In the genomic region with DNA sequence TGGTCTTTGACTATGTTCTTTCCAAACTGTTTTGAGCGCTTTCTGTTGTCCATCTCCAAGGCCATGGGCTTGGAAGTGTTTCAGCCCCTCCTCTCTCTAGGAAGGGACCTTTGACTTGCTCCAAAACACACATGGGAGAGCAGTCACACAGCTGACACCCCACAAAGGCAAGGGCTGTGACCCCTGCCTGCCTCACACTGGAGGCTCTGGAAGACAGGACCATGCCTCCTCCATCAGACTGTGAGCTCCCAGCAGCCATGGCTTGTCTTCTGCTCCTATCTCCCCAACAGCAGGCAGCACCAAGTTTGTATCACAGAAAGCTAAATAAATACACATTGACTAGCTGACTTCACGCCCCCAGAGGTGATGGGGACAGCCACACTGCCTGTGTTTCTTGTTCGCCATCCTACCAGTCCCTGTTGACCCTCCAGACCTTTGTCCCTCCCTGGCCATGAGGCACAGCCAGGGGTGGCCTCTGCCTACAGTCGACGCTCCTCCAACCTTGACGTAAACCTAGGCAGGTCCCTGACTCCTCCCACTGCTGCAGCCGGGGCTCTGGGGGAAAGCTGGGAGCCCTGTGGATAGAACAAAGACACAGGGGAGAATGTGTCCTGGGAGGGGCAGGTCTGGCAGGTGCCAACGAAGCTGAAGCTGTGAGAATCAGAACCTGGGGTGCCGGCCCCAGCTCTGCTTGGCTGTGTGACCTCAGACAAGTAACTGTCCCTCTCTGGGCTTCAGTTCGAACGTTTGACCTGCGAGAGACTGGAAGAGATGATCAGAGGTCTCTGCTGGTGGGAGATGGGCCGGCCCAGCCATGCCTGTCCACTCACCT, we compare ENCODE assay signal across 31 cellular contexts. TPM values are rescaled to one million over a fixed set of nuclear protein-coding genes. Genes with fewer than 3 reads are reported as not detected.
DNase-seq lines count a peak whose midpoint lies in the region; ATAC-seq lines count a peak whose summit lies in the region.
"Had no signal": no experiment of that assay in that cellular context is flagged by ENCODE, and none has a peak within 500 bp of the region (broad histone marks: within the 10 kb centered on the region; RNA-seq: fewer than 3 reads in every experiment).

No MANE protein-coding gene starts in this region.

- no peaks in the 10 kb centered on the region for H3K27me3 ChIP-seq in H7 (ENCODE audit: control insufficient read depth, insufficient read depth, low read length)
- no peaks in the 10 kb centered on the region for H3K27me3 ChIP-seq in neuronal stem cell (ENCODE audit: control insufficient read depth in 3 of 3, insufficient read depth in 3 of 3, low read depth in 1 of 3, low read length in 3 of 3)
- H3K27me3 ChIP-seq: BLaER1 treated with 17β-estradiol and CSF1 and Interleukin-3, amounts not matched to agents 10 nM and 100 nM had no signal

- H3K27ac ChIP-seq in neuronal stem cell (replicated peaks; ENCODE audit: low read length): no peak overlapping the region
- H3K27ac ChIP-seq: BLaER1 treated with 17β-estradiol and CSF1 and Interleukin-3, amounts not matched to agents 10 nM and 100 nM; RWPE1 had no signal

- no peak overlapping the region for H2BK5ac ChIP-seq in neuronal stem cell (ENCODE audit: low read length)

- H3K23ac ChIP-seq in neuronal stem cell (ENCODE audit: low read depth, low read length, poor library complexity): peak overlapping the region; percentile 61

- H4K91ac ChIP-seq in neuronal stem cell (ENCODE audit: low read depth, low read length, poor library complexity): no peak overlapping the region

- H3K79me1 ChIP-seq in neuronal stem cell (ENCODE audit: low read depth, low read length): no peaks in the 10 kb centered on the region

- H2BK120ac ChIP-seq in neuronal stem cell (ENCODE audit: low read depth, low read length): peak overlapping the region; percentile 5

- no peak overlapping the region for H2AFZ ChIP-seq in neuronal stem cell (ENCODE audit: low read length)

- no peak overlapping the region for H3K4ac ChIP-seq in neuronal stem cell (ENCODE audit: low read length)

- ATAC-seq in HG03108 (IDR thresholded peaks at IDR 0.05; ENCODE audit: unreplicated experiment): no peak
- no peak for ATAC-seq in GM19324 (IDR thresholded peaks at IDR 0.05; ENCODE audit: low FRiP score, unreplicated experiment)
- ATAC-seq: GM12878, Panc1 had no signal

- no peak overlapping the region for H3K4me2 ChIP-seq in neuronal stem cell (ENCODE audit: insufficient read depth, low read length, poor library complexity, severe bottlenecking)
- H3K4me2 ChIP-seq: BLaER1 treated with 17β-estradiol and CSF1 and Interleukin-3, amounts not matched to agents 10 nM and 100 nM had no signal

- DNase-seq in AG08396 (ENCODE audit: low spot score) (peak; percentile 1), H7 (peak; percentile 30), left kidney (ENCODE audit: low read depth, low spot score) (peak; percentile 25), neuronal stem cell (ENCODE audit: low spot score) (no peak), germinal center (ENCODE audit: low spot score) (no peak), islet precursor cell (no peak)
- DNase-seq: AML-193; CD4-positive, alpha-beta memory T cell; COR-L47; DMS79; EL; GDM1; NCI-H1092 treated with DMSO at 0.1 percent for 48 hours; NCI-H1436; NCI-H187; NCI-H2081 treated with DMSO at 0.1 percent for 48 hours; NCI-H2171; NCI-H226; NCI-H510A; NCI-H69; SHP77 had no signal

- H2AK5ac ChIP-seq in neuronal stem cell (ENCODE audit: low read depth, low read length): peak overlapping the region; percentile 30

- peaks cover 0 to 1% of the 10 kb centered on the region in 2 donors for H3K4me1 ChIP-seq in neuronal stem cell (ENCODE audit: control insufficient read depth in 2 of 2, insufficient read depth in 1 of 2, low read depth in 1 of 2, low read length in 2 of 2)

- peak overlapping the region; percentile 59 for H2BK15ac ChIP-seq in neuronal stem cell (ENCODE audit: low read length)

- H3K9me3 ChIP-seq in neuronal stem cell (replicated peaks in 1 of 2; ENCODE audit: control insufficient read depth in 2 of 2, insufficient read depth in 1 of 2, low read depth in 1 of 2, low read length in 2 of 2): no peaks in the 10 kb centered on the region
- H3K9me3 ChIP-seq: BLaER1 treated with 17β-estradiol and CSF1 and Interleukin-3, amounts not matched to agents 10 nM and 100 nM had no signal

- peak overlapping the region; percentile 28 for H3K18ac ChIP-seq in neuronal stem cell (ENCODE audit: low read length)

- no peak overlapping the region for H4K8ac ChIP-seq in neuronal stem cell (ENCODE audit: low read depth, low read length)

- H3K36me3 ChIP-seq in H7 (replicated peaks; ENCODE audit: control insufficient read depth, insufficient read depth, low read length) (no peaks in the 10 kb centered on the region), neuronal stem cell (replicated peaks in 1 of 2; ENCODE audit: control insufficient read depth in 2 of 2, insufficient read depth in 2 of 2, low read length in 2 of 2) (no peaks in the 10 kb centered on the region)
- H3K36me3 ChIP-seq: BLaER1 treated with 17β-estradiol and CSF1 and Interleukin-3, amounts not matched to agents 10 nM and 100 nM had no signal

- H3K4me3 ChIP-seq in H7 (ENCODE audit: insufficient read depth, low read depth, low read length): no peak overlapping the region
- no peak overlapping the region for H3K4me3 ChIP-seq in neuronal stem cell (ENCODE audit: low read length in 2 of 2)
- H3K4me3 ChIP-seq: BLaER1 treated with 17β-estradiol and CSF1 and Interleukin-3, amounts not matched to agents 10 nM and 100 nM; GM12878 had no signal

- H3K9ac ChIP-seq in neuronal stem cell (ENCODE audit: low read depth, low read length, poor library complexity): peak overlapping the region; percentile 32
- H3K9ac ChIP-seq: BLaER1 treated with 17β-estradiol and CSF1 and Interleukin-3, amounts not matched to agents 10 nM and 100 nM had no signal

- WGBS in neuronal stem cell (ENCODE audit: extremely low coverage in 2 of 2, insufficient read length in 2 of 2, insufficient replicate concordance in 1 of 2), 2 donors: no CpG with 5 or more reads among the region's 13 CpGs

- H2BK12ac ChIP-seq in neuronal stem cell (ENCODE audit: low read length): peak overlapping the region; percentile 63

- H3K14ac ChIP-seq in neuronal stem cell (ENCODE audit: low read length): peak overlapping the region; percentile 76

RNA-seq across cellular contexts. Expression of gene PLA2G2F, which starts 4.8 kb away (rescaled TPM):
- total RNA-seq in H7 (2014; rRNA removed; shearing (Covaris generic)): not detected in 2 replicates
- not detected for polyA plus RNA-seq in neuronal stem cell (2013, experiment 1 of 2)
- polyA plus RNA-seq in neuronal stem cell (2013, experiment 2 of 2): not detected
- total RNA-seq: A172; CD4-positive, alpha-beta memory T cell; GM12878; SK-MEL-5 had no signal
- polyA plus RNA-seq: AG04450; CD4-positive, alpha-beta memory T cell; IgD-negative memory B cell had no signal

RNA-seq across cellular contexts. Expression of gene PLA2G2D, which starts 24.6 kb away (rescaled TPM):
- total RNA-seq in H7 (2014; rRNA removed; shearing (Covaris generic)): not detected in 2 replicates
- polyA plus RNA-seq in neuronal stem cell (2013, experiment 1 of 2): not detected
- not detected for polyA plus RNA-seq in neuronal stem cell (2013, experiment 2 of 2)
- total RNA-seq: A172; CD4-positive, alpha-beta memory T cell; SK-MEL-5 had no signal
- polyA plus RNA-seq: AG04450 had no signal

RNA-seq across cellular contexts. Expression of gene UBXN10, which starts 41.9 kb away (rescaled TPM):
- 0.73 and 1.4 TPM in 2 replicates for total RNA-seq in H7 (2014; rRNA removed; shearing (Covaris generic))
- 0.50 TPM for polyA plus RNA-seq in neuronal stem cell (2013, experiment 1 of 2)
- polyA plus RNA-seq in neuronal stem cell (2013, experiment 2 of 2): 0.55 TPM
- total RNA-seq: A172, GM12878 had no signal
- polyA plus RNA-seq: AG04450 had no signal

RNA-seq across cellular contexts. Expression of gene PLA2G2C, which starts 42.4 kb away (rescaled TPM):
- 0.04 TPM in 1 of 2 replicates, not detected in the other for total RNA-seq in H7 (2014; rRNA removed; shearing (Covaris generic))
- not detected for polyA plus RNA-seq in neuronal stem cell (2013, experiment 1 of 2)
- not detected for polyA plus RNA-seq in neuronal stem cell (2013, experiment 2 of 2)
- total RNA-seq: A172; CD4-positive, alpha-beta memory T cell; GM12878; SK-MEL-5 had no signal
- polyA plus RNA-seq: AG04450; CD4-positive, alpha-beta memory T cell; IgD-negative memory B cell had no signal

Comparison
In these comparisons a context has a peak if more than half of its experiments do, and no peak if none do; other contexts are left out.
1. DNase-seq: peak in AG08396 (single experiment), H7 (single experiment) and left kidney (single experiment); none in neuronal stem cell (single experiment), germinal center (single experiment) and islet precursor cell (single experiment).